Comparison of ENCODE assay signal across 19 cellular contexts in the genomic region with DNA sequence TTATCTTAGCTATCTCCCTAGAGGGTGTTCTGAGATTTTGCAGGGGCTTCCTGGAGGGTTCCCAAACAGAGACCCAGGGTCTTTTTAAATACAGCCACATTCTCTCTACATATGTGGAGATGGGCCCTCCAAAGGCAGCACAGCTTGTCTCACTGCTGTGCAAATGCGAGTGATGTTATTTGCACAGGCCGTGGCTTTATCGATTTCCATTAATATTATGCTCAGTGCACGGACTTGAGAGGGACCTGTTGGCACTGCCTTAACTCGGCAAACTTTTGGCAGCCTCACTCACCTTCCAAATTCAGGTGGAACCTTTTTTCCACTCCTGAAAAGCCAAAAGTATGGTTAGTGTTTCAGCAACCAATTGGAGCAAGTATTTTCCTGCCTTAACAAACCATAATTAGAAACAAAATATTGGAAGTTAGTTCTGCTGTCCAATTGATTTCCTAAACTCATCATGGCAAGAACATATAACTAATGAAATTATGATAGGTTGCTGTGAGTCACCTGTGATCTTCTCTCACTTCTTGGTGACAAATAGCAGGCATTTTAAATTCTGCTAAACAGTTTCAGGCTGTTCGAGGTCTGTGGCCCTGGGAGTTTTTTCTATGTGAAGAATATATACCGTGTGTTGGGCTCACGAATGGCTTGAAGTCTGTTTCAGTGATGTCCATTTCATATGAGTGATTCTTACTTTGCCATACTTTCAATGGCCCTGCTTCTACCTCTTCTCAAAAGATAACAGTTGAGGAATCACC. TPM values are rescaled to one million over a fixed set of nuclear protein-coding genes. Genes with fewer than 3 reads are reported as not detected.
DNase-seq lines count a peak whose midpoint lies in the region; ATAC-seq and TF ChIP-seq lines count a peak whose summit lies in the region.
"Had no signal": no experiment of that assay in that cellular context is flagged by ENCODE, and none has a peak within 500 bp of the region (broad histone marks: within the 10 kb centered on the region; RNA-seq: fewer than 3 reads in every experiment).

No MANE protein-coding gene starts in this region.

- DNase-seq in COLO668 (lab: John Stamatoyannopoulos, UW; ENCODE audit: unreplicated experiment) (peak; percentile 28), HFFc6 (no peak), natural killer cell (no peak), HUDEP-2 (lab: John Stamatoyannopoulos, UW; ENCODE audit: unreplicated experiment in 76 of 76) (no peak), HK-2 (ENCODE audit: unreplicated experiment) (no peak), SW 1271 (lab: John Stamatoyannopoulos, UW) (no peak)
- DNase-seq: activated B cell treated with CpG ODN at 0.5 μM for 24 hours; CD8-positive, alpha-beta T cell; cortex of kidney; gastrocnemius medialis; left colon; midbrain; NCI-H1930; stomach; upper lobe of right lung had no signal

- no peak for ATAC-seq in natural killer cell
- no peak for ATAC-seq in GM19035 (IDR thresholded peaks at IDR 0.05; ENCODE audit: unreplicated experiment)
- ATAC-seq: gastrocnemius medialis, left colon, Right ventricle myocardium inferior had no signal

- H3K27ac Mint-ChIP-seq in HFFc6 = peak overlapping the region; percentile 79
- H3K27ac Mint-ChIP-seq in activated naive CD8-positive, alpha-beta T cell = no peak overlapping the region
- H3K27ac Mint-ChIP-seq in natural killer cell = no peak overlapping the region
- H3K27ac Mint-ChIP-seq: activated B cell treated with CpG ODN at 0.5 μM for 24 hours; CD8-positive, alpha-beta T cell had no signal

- peaks cover 70% of the 10 kb centered on the region for H3K36me3 Mint-ChIP-seq in HFFc6 (ENCODE audit: low read depth)
- no peaks in the 10 kb centered on the region for H3K36me3 Mint-ChIP-seq in activated naive CD8-positive, alpha-beta T cell
- no peaks in the 10 kb centered on the region for H3K36me3 Mint-ChIP-seq in natural killer cell
- H3K36me3 Mint-ChIP-seq: CD8-positive, alpha-beta T cell had no signal

- intact Hi-C loops in natural killer cell (cut with micrococcal nuclease) = loop anchor here (10.0 kb wide), 1 partner anchor 537 kb away; no protein-coding TSS in a partner anchor

- peaks cover 88% of the 10 kb centered on the region for H3K4me1 Mint-ChIP-seq in HFFc6 (ENCODE audit: low read depth)
- H3K4me1 Mint-ChIP-seq in activated naive CD8-positive, alpha-beta T cell (ENCODE audit: low read depth) = peaks cover 6% of the 10 kb centered on the region
- peaks cover 7% of the 10 kb centered on the region in 2 donors for H3K4me1 Mint-ChIP-seq in natural killer cell

- H3K4me3 Mint-ChIP-seq in HFFc6 = peak overlapping the region; percentile 50; the same call in 1 of the 2 replicates
- H3K4me3 Mint-ChIP-seq in activated naive CD8-positive, alpha-beta T cell = peak overlapping the region; percentile 72
- H3K4me3 Mint-ChIP-seq in natural killer cell = peak overlapping the region; percentile 67

- TF ChIP-seq CTCF in HFFc6 (IDR thresholded peaks at IDR 0.05) (no peak), natural killer cell (IDR thresholded peaks at IDR 0.05) (no peak)

- H3K9me3 Mint-ChIP-seq in HFFc6 (no peaks in the 10 kb centered on the region), natural killer cell (no peaks in the 10 kb centered on the region)
- no peaks in the 10 kb centered on the region for H3K9me3 Mint-ChIP-seq in activated naive CD8-positive, alpha-beta T cell (ENCODE audit: low read depth)
- H3K9me3 Mint-ChIP-seq: activated B cell treated with CpG ODN at 0.5 μM for 24 hours; CD8-positive, alpha-beta T cell had no signal

- H3K27me3 Mint-ChIP-seq in HFFc6 (ENCODE audit: insufficient read depth) = no peaks in the 10 kb centered on the region
- peaks cover 50% of the 10 kb centered on the region for H3K27me3 Mint-ChIP-seq in activated naive CD8-positive, alpha-beta T cell
- H3K27me3 Mint-ChIP-seq in natural killer cell (ENCODE audit: low read depth in 2 of 2) = peaks cover 47 to 81% of the 10 kb centered on the region in 2 donors

RNA-seq across cellular contexts. Expression of a gene that starts 10.9 kb away (rescaled TPM):
- 100 to 1,000 TPM; 126 to 183 (median 174) TPM for total RNA-seq in HFFc6 (2021; fragmentation: NEBNext Ultra II Directional; extraction: Animal tissue kit (Norgen Biotek cat#: 25700))
- total RNA-seq in natural killer cell = not detected
- total RNA-seq: activated B cell treated with CpG ODN at 0.5 μM for 24 hours; CD8-positive, alpha-beta T cell; stomach; T-helper 1 cell treated with Interleukin-12 subunit alpha and Interleukin-12 subunit beta and Interleukin-4 antibody, amounts not matched to agents 30 ng/mL and 1 ng/mL, for 36 hours had no signal

RNA-seq across cellular contexts. Expression of a gene that starts 25.7 kb away (rescaled TPM):
- 10 to 100 TPM; 18.6 to 21.8 (median 19.9) TPM for total RNA-seq in HFFc6 (2021; fragmentation: NEBNext Ultra II Directional; extraction: Animal tissue kit (Norgen Biotek cat#: 25700))
- total RNA-seq in natural killer cell = not detected
- total RNA-seq: CD8-positive, alpha-beta T cell; stomach had no signal

Comparison
In these comparisons a context has a peak if more than half of its experiments do, and no peak if none do; other contexts are left out.
1. RNA of a gene that starts 10.9 kb away (total RNA-seq): 126 to 183 TPM in HFFc6; not detected in natural killer cell; every median in the first group is over 100 times any median in the second.
2. RNA of a gene that starts 25.7 kb away (total RNA-seq): 18.6 to 21.8 TPM in HFFc6; not detected in natural killer cell; every median in the first group is over 10 times any median in the second.
3. Peak in every context shown above with its lines, with median percentiles within 50 percentile points of each other: H3K4me3 Mint-ChIP-seq.